17 cellular contexts compared by ENCODE assay signal in genomic region chr15:59306520-59307163, GRCh38.
DNase-seq lines count a peak whose midpoint lies in the region; ATAC-seq and TF ChIP-seq lines count a peak whose summit lies in the region.
"Had no signal": no experiment of that assay in that cellular context is flagged by ENCODE, and none has a peak within 500 bp of the region (broad histone marks: within the 10 kb centered on the region; RNA-seq: fewer than 3 reads in every experiment).

No MANE protein-coding gene starts in this region.

- no peaks in the 10 kb centered on the region for H3K36me3 Mint-ChIP-seq in chondrocyte (ENCODE audit: low read depth)

- H3K4me3 Mint-ChIP-seq in chondrocyte (ENCODE audit: unreplicated experiment), result no peak overlapping the region
- H3K4me3 Mint-ChIP-seq: activated T-helper 17 cell treated with anti-CD3 and anti-CD28 coated beads, Interleukin-2, amount 50 U/mL, for 72 hours; central memory CD8-positive, alpha-beta T cell; nephron had no signal

- TF ChIP-seq CTCF in AG09319 (IDR thresholded peaks at IDR 0.05; ENCODE audit: low read depth, low read length), result no peak
- TF ChIP-seq CTCF in chondrocyte (IDR thresholded peaks at IDR 0.05), result no peak
- TF ChIP-seq CTCF in gastrocnemius medialis (IDR thresholded peaks at IDR 0.05 in 4 of 5, conservative IDR thresholded peaks at IDR 0.05 in 1 of 5), result no peak

- no peaks in the 10 kb centered on the region for H3K9me3 Mint-ChIP-seq in chondrocyte (ENCODE audit: low read depth)
- H3K9me3 Mint-ChIP-seq: activated T-helper 17 cell treated with anti-CD3 and anti-CD28 coated beads, Interleukin-2, amount 50 U/mL, for 72 hours; central memory CD8-positive, alpha-beta T cell; nephron had no signal

- H3K27me3 ChIP-seq in MG63 (no peaks in the 10 kb centered on the region), gastrocnemius medialis (no peaks in the 10 kb centered on the region)
- H3K27me3 ChIP-seq: BLaER1, upper lobe of right lung had no signal

- CTCF ChIA-PET in HEK293T (lab: Yijun Ruan, JAX), result no interaction called here

- peak overlapping the region in 1 of 4 donors; percentile 4 for H3K27ac ChIP-seq in gastrocnemius medialis
- H3K27ac ChIP-seq: BLaER1, upper lobe of right lung had no signal

- no peak for TF ChIP-seq POLR2A in gastrocnemius medialis (IDR thresholded peaks at IDR 0.05)

- intact Hi-C loops in gastrocnemius medialis (cut with DNase I; ENCODE audit: low total_unique reads), result no loop called here

- H3K27ac Mint-ChIP-seq in chondrocyte (ENCODE audit: unreplicated experiment), result peak overlapping the region; percentile 73
- H3K27ac Mint-ChIP-seq: activated T-helper 17 cell treated with anti-CD3 and anti-CD28 coated beads, Interleukin-2, amount 50 U/mL, for 72 hours; nephron had no signal

- peak; percentile 63 for DNase-seq in AG09319 (ENCODE audit: extremely low read depth, low read depth)
- DNase-seq in MG63, result peak; percentile 80
- DNase-seq in chondrocyte (ENCODE audit: low spot score), result no peak
- peak; percentile 21 for DNase-seq in myocyte (ENCODE audit: low read depth)
- DNase-seq in stimulated activated CD4-positive, alpha-beta T cell treated with anti-CD3 and anti-CD28 coated beads, Interleukin-4, amount 100 ng/mL, for 4 hours, result no peak
- DNase-seq in gastrocnemius medialis, result no peak
- no peak for DNase-seq in HEK293T (ENCODE audit: extremely low spot score)
- DNase-seq: kidney glomerular epithelial cell, MV-4-11, NCI-H524 treated with DMSO at 0.1 percent for 48 hours, small intestine, upper lobe of right lung had no signal

- H3K4me1 Mint-ChIP-seq in chondrocyte (ENCODE audit: low read depth), result peaks cover 39% of the 10 kb centered on the region
- H3K4me1 Mint-ChIP-seq: central memory CD8-positive, alpha-beta T cell had no signal

- no peak overlapping the region for H3K4me3 ChIP-seq in MG63
- no peak overlapping the region for H3K4me3 ChIP-seq in gastrocnemius medialis
- H3K4me3 ChIP-seq: BLaER1, upper lobe of right lung had no signal

- H3K36me3 ChIP-seq in MG63, result no peaks in the 10 kb centered on the region
- H3K36me3 ChIP-seq in gastrocnemius medialis, result no peaks in the 10 kb centered on the region
- H3K36me3 ChIP-seq: BLaER1, upper lobe of right lung had no signal

- in situ Hi-C loops in gastrocnemius medialis (cut with MboI; ENCODE audit: low sequenced_read_pairs in 4 of 4), result no loop called here

- POLR2A ChIA-PET in HEK293T (lab: Yijun Ruan, JAX), result no interaction called here

- H3K9me3 ChIP-seq in MG63, result no peaks in the 10 kb centered on the region
- no peaks in the 10 kb centered on the region for H3K9me3 ChIP-seq in gastrocnemius medialis
- H3K9me3 ChIP-seq: BLaER1, upper lobe of right lung had no signal

- H3K27me3 Mint-ChIP-seq in chondrocyte (ENCODE audit: low read depth), result no peaks in the 10 kb centered on the region
- H3K27me3 Mint-ChIP-seq: activated T-helper 17 cell treated with anti-CD3 and anti-CD28 coated beads, Interleukin-2, amount 50 U/mL, for 72 hours had no signal

- peaks cover 0 to 10% of the 10 kb centered on the region in 2 donors for H3K4me1 ChIP-seq in gastrocnemius medialis
- H3K4me1 ChIP-seq: BLaER1 had no signal

- ATAC-seq in gastrocnemius medialis (no peak), HG02588 (IDR thresholded peaks at IDR 0.05; ENCODE audit: unreplicated experiment) (no peak)
- ATAC-seq: activated T-helper 17 cell treated with anti-CD3 and anti-CD28 coated beads, Interleukin-2, amount 50 U/mL, for 72 hours; upper lobe of right lung had no signal

TF ChIP-seq in HEK293T, 16 proteins besides CTCF, POLR2A, EP300 and RAD21:
- no peak for TF ChIP-seq BHLHE40 (IDR thresholded peaks at IDR 0.05; ENCODE audit: borderline replicate concordance)
- no peak for TF ChIP-seq LEF1 (IDR thresholded peaks at IDR 0.05; ENCODE audit: borderline replicate concordance)
- TF ChIP-seq FOXK2 (IDR thresholded peaks at IDR 0.05), result no peak
- no peak for TF ChIP-seq HDGF (IDR thresholded peaks at IDR 0.05; ENCODE audit: borderline replicate concordance)
- no peak for TF ChIP-seq CTBP1 (IDR thresholded peaks at IDR 0.05; ENCODE audit: borderline replicate concordance)
- TF ChIP-seq ELF4 (IDR thresholded peaks at IDR 0.05), result no peak
- no peak for TF ChIP-seq SUZ12 (IDR thresholded peaks at IDR 0.05)
- no peak for TF ChIP-seq FOXA1 (IDR thresholded peaks at IDR 0.05)
- TF ChIP-seq ARNT (IDR thresholded peaks at IDR 0.05), result no peak
- no peak for TF ChIP-seq TARDBP (IDR thresholded peaks at IDR 0.05)
- TF ChIP-seq ZNF384 (IDR thresholded peaks at IDR 0.05), result no peak
- no peak for TF ChIP-seq L3MBTL2 (conservative IDR thresholded peaks at IDR 0.05)
- no peak for TF ChIP-seq FOXM1 (IDR thresholded peaks at IDR 0.05; ENCODE audit: borderline replicate concordance)
- TF ChIP-seq SP1 (IDR thresholded peaks at IDR 0.05), result no peak
- TF ChIP-seq PKNOX1 (IDR thresholded peaks at IDR 0.05), result no peak
- no peak for TF ChIP-seq NFRKB (IDR thresholded peaks at IDR 0.05)
TF ChIP-seq in HEK293T: peak in this region for 0.

Comparison
In these comparisons a context has a peak if more than half of its experiments do, and no peak if none do; other contexts are left out.
1. DNase-seq: peak in AG09319 (single experiment), MG63 (single experiment) and myocyte (single experiment); none in chondrocyte (single experiment), stimulated activated CD4-positive, alpha-beta T cell treated with anti-CD3 and anti-CD28 coated beads, Interleukin-4, amount 100 ng/mL, for 4 hours (0 of 2), gastrocnemius medialis (0 of 2) and HEK293T (single experiment).